18 cellular contexts compared by ENCODE assay signal in genomic region chrX:143854006-143854405, GRCh38. TPM values are rescaled to one million over a fixed set of nuclear protein-coding genes. Genes with fewer than 3 reads are reported as not detected.
A peak's percentile ranks its signal among the peaks of the same experiment; 100 is the strongest.
DNase-seq lines count a peak whose midpoint lies in the region; ATAC-seq, FAIRE-seq and TF ChIP-seq lines count a peak whose summit lies in the region.
"Had no signal": no experiment of that assay in that cellular context is flagged by ENCODE, and none has a peak within 500 bp of the region (broad histone marks: within the 10 kb centered on the region; RNA-seq: fewer than 3 reads in every experiment).

No MANE protein-coding gene starts in this region.

- intact Hi-C loops in esophagus squamous epithelium (cut with DNase I) (no loop called here), ovary (cut with DNase I) (no loop called here)

- H3K4me1 ChIP-seq in esophagus squamous epithelium (no peaks in the 10 kb centered on the region), ovary (ENCODE audit: insufficient read depth) (no peaks in the 10 kb centered on the region)
- H3K4me1 ChIP-seq: tibial artery had no signal

- H3K4me3 ChIP-seq in esophagus squamous epithelium (no peak overlapping the region), ovary (no peak overlapping the region)
- H3K4me3 ChIP-seq: tibial artery had no signal

- DNase-seq in A172 (ENCODE audit: low spot score) (peak; percentile 35), HTR-8/SVneo (ENCODE audit: insufficient read length, low spot score) (peak; percentile 0), SK-MEL-5 (ENCODE audit: low read depth, low spot score) (peak; percentile 2), fibroblast of the conjunctiva (ENCODE audit: low read depth) (peak; percentile 36), esophagus squamous epithelium (lab: John Stamatoyannopoulos, UW) (no peak), NCI-H187 treated with DMSO at 0.1 percent for 48 hours (lab: John Stamatoyannopoulos, UW) (no peak), ovary (no peak)
- DNase-seq in activated CD8-positive, alpha-beta T cell treated with anti-CD3 and anti-CD28 coated beads, Interleukin-2, amount 10 ng/mL, durations not matched to agents 7 days and 5 days: no peak
- DNase-seq: activated CD8-positive, alpha-beta memory T cell treated with anti-CD3 and anti-CD28 coated beads, Interleukin-2, amount 50 U/mL, for 48 hours; DND-41; KBM-7; naive thymus-derived CD8-positive, alpha-beta T cell; small intestine; tibial artery had no signal

- H3K4me1 Mint-ChIP-seq in activated CD8-positive, alpha-beta T cell treated with anti-CD3 and anti-CD28 coated beads, Interleukin-2, amount 10 ng/mL, durations not matched to agents 7 days and 5 days (ENCODE audit: low read depth): no peaks in the 10 kb centered on the region
- H3K4me1 Mint-ChIP-seq: naive thymus-derived CD8-positive, alpha-beta T cell had no signal

- no peak for TF ChIP-seq POLR2A in esophagus squamous epithelium (IDR thresholded peaks at IDR 0.05)
- no peak for TF ChIP-seq POLR2A in ovary (IDR thresholded peaks at IDR 0.05)

- TF ChIP-seq CTCF in esophagus squamous epithelium (IDR thresholded peaks at IDR 0.05): no peak
- no peak for TF ChIP-seq CTCF in ovary (IDR thresholded peaks at IDR 0.05)

- H3K27ac ChIP-seq in esophagus squamous epithelium (no peak overlapping the region), ovary (no peak overlapping the region)
- H3K27ac ChIP-seq: tibial artery had no signal

- no peak overlapping the region for H3K27ac Mint-ChIP-seq in activated CD8-positive, alpha-beta T cell treated with anti-CD3 and anti-CD28 coated beads, Interleukin-2, amount 10 ng/mL, durations not matched to agents 7 days and 5 days
- H3K27ac Mint-ChIP-seq: naive thymus-derived CD8-positive, alpha-beta T cell had no signal

- no peak overlapping the region for H3K4me3 Mint-ChIP-seq in activated CD8-positive, alpha-beta T cell treated with anti-CD3 and anti-CD28 coated beads, Interleukin-2, amount 10 ng/mL, durations not matched to agents 7 days and 5 days
- H3K4me3 Mint-ChIP-seq: naive thymus-derived CD8-positive, alpha-beta T cell had no signal

- CTCF ChIA-PET in activated CD8-positive, alpha-beta T cell treated with anti-CD3 and anti-CD28 coated beads, Interleukin-2, amount 10 ng/mL, durations not matched to agents 7 days and 5 days (lab: Charles Lee): no interaction called here

- peaks cover 4% of the 10 kb centered on the region for H3K9me3 Mint-ChIP-seq in activated CD8-positive, alpha-beta T cell treated with anti-CD3 and anti-CD28 coated beads, Interleukin-2, amount 10 ng/mL, durations not matched to agents 7 days and 5 days (ENCODE audit: insufficient read depth)

- TF ChIP-seq EP300 in ovary (IDR thresholded peaks at IDR 0.05): no peak

- H3K27me3 ChIP-seq in esophagus squamous epithelium (no peaks in the 10 kb centered on the region), ovary (no peaks in the 10 kb centered on the region)
- H3K27me3 ChIP-seq: tibial artery had no signal

- no peaks in the 10 kb centered on the region for H3K27me3 Mint-ChIP-seq in activated CD8-positive, alpha-beta T cell treated with anti-CD3 and anti-CD28 coated beads, Interleukin-2, amount 10 ng/mL, durations not matched to agents 7 days and 5 days (ENCODE audit: low read depth)
- H3K27me3 Mint-ChIP-seq: naive thymus-derived CD8-positive, alpha-beta T cell had no signal

- no peak for ATAC-seq in activated CD8-positive, alpha-beta T cell treated with anti-CD3 and anti-CD28 coated beads, Interleukin-2, amount 10 ng/mL, durations not matched to agents 7 days and 5 days
- ATAC-seq: naive thymus-derived CD8-positive, alpha-beta T cell had no signal

- no peaks in the 10 kb centered on the region for H3K36me3 Mint-ChIP-seq in activated CD8-positive, alpha-beta T cell treated with anti-CD3 and anti-CD28 coated beads, Interleukin-2, amount 10 ng/mL, durations not matched to agents 7 days and 5 days (ENCODE audit: low read depth)
- H3K36me3 Mint-ChIP-seq: naive thymus-derived CD8-positive, alpha-beta T cell had no signal

- 4 to 15% methylated on average over 2 of the region's 2 CpGs for WGBS in esophagus squamous epithelium, 2 donors
- WGBS in ovary, 3 donors: 19 to 29% (median 19%) methylated on average over 2 of the region's 2 CpGs

- H3K36me3 ChIP-seq in esophagus squamous epithelium (no peaks in the 10 kb centered on the region), ovary (no peaks in the 10 kb centered on the region)
- H3K36me3 ChIP-seq: tibial artery had no signal

- no peak for FAIRE-seq in HTR-8/SVneo (lab: Jason Lieb, UNC)
- FAIRE-seq: A204.1, endometrium, islet of Langerhans, small intestine had no signal

- in situ Hi-C loops in SK-MEL-5 (cut with HindIII; ENCODE audit: low pct_unique_long_range_greater_than_20kb, low sequenced_read_pairs): no loop called here

- H3K9me3 ChIP-seq in esophagus squamous epithelium: no peaks in the 10 kb centered on the region
- H3K9me3 ChIP-seq in ovary: no peaks in the 10 kb centered on the region
- H3K9me3 ChIP-seq: tibial artery had no signal

- POLR2A ChIA-PET in activated CD8-positive, alpha-beta T cell treated with anti-CD3 and anti-CD28 coated beads, Interleukin-2, amount 10 ng/mL, durations not matched to agents 7 days and 5 days (lab: Charles Lee): no interaction called here

RNA-seq across cellular contexts. Expression of gene UBE2NL, which starts 29.9 kb away (rescaled TPM):
- not detected in 2 replicates for total RNA-seq in A172 (2014; rRNA removed; shearing (Covaris generic))
- not detected in 2 replicates for total RNA-seq in SK-MEL-5 (2014; rRNA removed; shearing (Covaris generic))
- polyA plus RNA-seq in SK-MEL-5 (2015; cell fraction: cytosol; rRNA removed): not detected in 2 replicates
- polyA plus RNA-seq in SK-MEL-5 (2015; cell fraction: nucleus; rRNA removed): not detected in 2 replicates
- total RNA-seq in esophagus squamous epithelium (not detected), ovary (not detected)
- not detected for total RNA-seq in activated CD8-positive, alpha-beta T cell treated with anti-CD3 and anti-CD28 coated beads, Interleukin-2, amount 10 ng/mL, durations not matched to agents 7 days and 5 days
- not detected for polyA plus RNA-seq in ovary
- total RNA-seq: naive thymus-derived CD8-positive, alpha-beta T cell had no signal
- polyA plus RNA-seq: adipose tissue; naive thymus-derived CD8-positive, alpha-beta T cell; small intestine had no signal

Comparison
In these comparisons a context has a peak if more than half of its experiments do, and no peak if none do; other contexts are left out.
1. DNase-seq: peak in A172 (single experiment), HTR-8/SVneo (single experiment), SK-MEL-5 (single experiment) and fibroblast of the conjunctiva (single experiment); none in esophagus squamous epithelium (single experiment), NCI-H187 treated with DMSO at 0.1 percent for 48 hours (single experiment), activated CD8-positive, alpha-beta T cell treated with anti-CD3 and anti-CD28 coated beads, Interleukin-2, amount 10 ng/mL, durations not matched to agents 7 days and 5 days (single experiment) and ovary (0 of 5).